ENCODE assay signal across 15 cellular contexts in genomic region chr10:100168313-100168643, GRCh38. TPM values are rescaled to one million over a fixed set of nuclear protein-coding genes. Genes with fewer than 3 reads are reported as not detected.
A peak's percentile ranks its signal among the peaks of the same experiment; 100 is the strongest.
DNase-seq lines count a peak whose midpoint lies in the region; ATAC-seq and TF ChIP-seq lines count a peak whose summit lies in the region.
"Had no signal": no experiment of that assay in that cellular context is flagged by ENCODE, and none has a peak within 500 bp of the region (broad histone marks: within the 10 kb centered on the region; RNA-seq: fewer than 3 reads in every experiment).

No MANE protein-coding gene starts in this region.

- peaks cover 34% of the 10 kb centered on the region for H3K4me1 Mint-ChIP-seq in CD8-positive, alpha-beta T cell (ENCODE audit: low read depth)
- H3K4me1 Mint-ChIP-seq in activated naive CD8-positive, alpha-beta T cell treated with anti-CD3 and anti-CD28 coated beads for 36 hours = peaks cover 45% of the 10 kb centered on the region
- peaks cover 24 to 28% of the 10 kb centered on the region in 2 donors for H3K4me1 Mint-ChIP-seq in natural killer cell treated with Interleukin-12 subunit alpha and Interleukin-12 subunit beta and Interleukin-15 and Interleukin-18, amount 100 ng/mL, for 72 hours (ENCODE audit: low read depth in 2 of 2)

- no peak overlapping the region for H3K4me3 ChIP-seq in BLaER1 treated with 17β-estradiol and CSF1 and Interleukin-3, amounts not matched to agents 10 nM and 100 nM
- H3K4me3 ChIP-seq in CD8-positive, alpha-beta T cell (ENCODE audit: low read depth, low read length) = no peak overlapping the region
- no peak overlapping the region for H3K4me3 ChIP-seq in neuronal stem cell (ENCODE audit: low read length in 2 of 2)
- H3K4me3 ChIP-seq: cardiac muscle cell had no signal

- no peak overlapping the region for H2BK120ac ChIP-seq in neuronal stem cell (ENCODE audit: low read depth, low read length)

- no peak overlapping the region for H2BK5ac ChIP-seq in neuronal stem cell (ENCODE audit: low read length)

- TF ChIP-seq CTCF in CD8-positive, alpha-beta T cell (IDR thresholded peaks at IDR 0.05) = no peak
- TF ChIP-seq CTCF in GM10248 (IDR thresholded peaks at IDR 0.05; ENCODE audit: control extremely low read depth, extremely low read depth, low read depth, missing control alignments) = no peak

- POLR2A ChIA-PET in CD8-positive, alpha-beta T cell (lab: Charles Lee) = interaction anchor here (1.4 kb wide), 1 partner anchor 11 kb away, joined by 3 read pairs; no protein-coding TSS in a partner anchor
- POLR2A ChIA-PET in GM10248 (lab: Yijun Ruan, JAX) = no interaction called here

- peaks cover 0 to 42% (median 15%) of the 10 kb centered on the region in 11 experiments; a peak in 9 of 22 replicates for H4K20me1 ChIP-seq in BLaER1 treated with 17β-estradiol and CSF1 and Interleukin-3, amounts not matched to agents 10 nM and 100 nM

- peak overlapping the region in 3 of 11 experiments; percentile 13 to 58 (median 47); a peak in 3 of 22 replicates for H3K27ac ChIP-seq in BLaER1 treated with 17β-estradiol and CSF1 and Interleukin-3, amounts not matched to agents 10 nM and 100 nM
- no peak overlapping the region for H3K27ac ChIP-seq in CD8-positive, alpha-beta T cell (ENCODE audit: low read depth, low read length)
- H3K27ac ChIP-seq in neuronal stem cell (replicated peaks; ENCODE audit: low read length) = no peak overlapping the region
- H3K27ac ChIP-seq: cardiac muscle cell had no signal

- no peak overlapping the region for H2AFZ ChIP-seq in neuronal stem cell (ENCODE audit: low read length)

- DNase-seq in CD8-positive, alpha-beta T cell = no peak
- DNase-seq in activated naive CD8-positive, alpha-beta T cell treated with anti-CD3 and anti-CD28 coated beads for 36 hours = no peak
- DNase-seq in natural killer cell treated with Interleukin-12 subunit alpha and Interleukin-12 subunit beta and Interleukin-15 and Interleukin-18, amount 100 ng/mL, for 72 hours (ENCODE audit: low spot score) = no peak
- DNase-seq in T1000 (lab: John Stamatoyannopoulos, UW) (no peak), neuronal stem cell (ENCODE audit: low spot score) (no peak), GM10248 (ENCODE audit: extremely low spot score) (no peak)
- DNase-seq: AML-193, HFFc6, KBM-7, naive B cell, NCI-H1105 had no signal

- CTCF ChIA-PET in CD8-positive, alpha-beta T cell (lab: Charles Lee) = interaction anchor here (1.2 kb wide), 1 partner anchor 323 kb away, joined by 3 read pairs; no protein-coding TSS in a partner anchor
- CTCF ChIA-PET in GM10248 (lab: Yijun Ruan, JAX) = interaction anchor here (0.6 to 1.4 kb wide), 6 partner anchors 9 to 160 kb away, joined by 3 to 5 read pairs (median 3); no protein-coding TSS in a partner anchor

- no peaks in the 10 kb centered on the region for H3K27me3 ChIP-seq in BLaER1 treated with 17β-estradiol and CSF1 and Interleukin-3, amounts not matched to agents 10 nM and 100 nM
- no peaks in the 10 kb centered on the region for H3K27me3 ChIP-seq in CD8-positive, alpha-beta T cell (ENCODE audit: insufficient read depth, low read length)
- no peaks in the 10 kb centered on the region for H3K27me3 ChIP-seq in neuronal stem cell (ENCODE audit: control insufficient read depth in 3 of 3, insufficient read depth in 3 of 3, low read depth in 1 of 3, low read length in 3 of 3)
- H3K27me3 ChIP-seq: cardiac muscle cell had no signal

- H3K36me3 ChIP-seq in BLaER1 treated with 17β-estradiol and CSF1 and Interleukin-3, amounts not matched to agents 10 nM and 100 nM = peaks cover 64 to 99% (median 89%) of the 10 kb centered on the region in 11 experiments
- no peaks in the 10 kb centered on the region for H3K36me3 ChIP-seq in CD8-positive, alpha-beta T cell (ENCODE audit: insufficient read depth, low read length)
- peaks cover 5 to 86% of the 10 kb centered on the region in 2 donors for H3K36me3 ChIP-seq in neuronal stem cell (replicated peaks in 1 of 2; ENCODE audit: control insufficient read depth in 2 of 2, insufficient read depth in 2 of 2, low read length in 2 of 2)

- no peaks in the 10 kb centered on the region for H3K27me3 Mint-ChIP-seq in CD8-positive, alpha-beta T cell (ENCODE audit: low read depth)
- no peaks in the 10 kb centered on the region for H3K27me3 Mint-ChIP-seq in activated naive CD8-positive, alpha-beta T cell treated with anti-CD3 and anti-CD28 coated beads for 36 hours
- no peaks in the 10 kb centered on the region for H3K27me3 Mint-ChIP-seq in natural killer cell treated with Interleukin-12 subunit alpha and Interleukin-12 subunit beta and Interleukin-15 and Interleukin-18, amount 100 ng/mL, for 72 hours
- H3K27me3 Mint-ChIP-seq: naive B cell had no signal

- no CpG with 5 or more reads among the region's 1 CpG for WGBS in neuronal stem cell (ENCODE audit: extremely low coverage in 2 of 2, insufficient read length in 2 of 2, insufficient replicate concordance in 1 of 2), 2 donors

- H3K4me2 ChIP-seq in BLaER1 treated with 17β-estradiol and CSF1 and Interleukin-3, amounts not matched to agents 10 nM and 100 nM = peak overlapping the region in 7 of 11 experiments; percentile 34 to 65 (median 47); a peak in 10 of 22 replicates
- H3K4me2 ChIP-seq in neuronal stem cell (ENCODE audit: insufficient read depth, low read length, poor library complexity, severe bottlenecking) = no peak overlapping the region

- peaks cover 0 to 11% (median 10%) of the 10 kb centered on the region in 11 experiments; a peak in 20 of 22 replicates for H3K9me3 ChIP-seq in BLaER1 treated with 17β-estradiol and CSF1 and Interleukin-3, amounts not matched to agents 10 nM and 100 nM (replicated peaks in 1 of 11)
- no peaks in the 10 kb centered on the region for H3K9me3 ChIP-seq in CD8-positive, alpha-beta T cell (ENCODE audit: low read length)
- peaks cover 0 to 16% of the 10 kb centered on the region in 2 donors for H3K9me3 ChIP-seq in neuronal stem cell (replicated peaks in 1 of 2; ENCODE audit: control insufficient read depth in 2 of 2, insufficient read depth in 1 of 2, low read depth in 1 of 2, low read length in 2 of 2)

- no peak overlapping the region for H3K4ac ChIP-seq in neuronal stem cell (ENCODE audit: low read length)

- H4K8ac ChIP-seq in neuronal stem cell (ENCODE audit: low read depth, low read length) = no peak overlapping the region

- no peaks in the 10 kb centered on the region for H3K9me3 Mint-ChIP-seq in CD8-positive, alpha-beta T cell
- H3K9me3 Mint-ChIP-seq in activated naive CD8-positive, alpha-beta T cell treated with anti-CD3 and anti-CD28 coated beads for 36 hours = peaks cover 5% of the 10 kb centered on the region
- H3K9me3 Mint-ChIP-seq in natural killer cell treated with Interleukin-12 subunit alpha and Interleukin-12 subunit beta and Interleukin-15 and Interleukin-18, amount 100 ng/mL, for 72 hours = no peaks in the 10 kb centered on the region
- H3K9me3 Mint-ChIP-seq: HFFc6, naive B cell had no signal

- H3K36me3 Mint-ChIP-seq in CD8-positive, alpha-beta T cell = peaks cover 59% of the 10 kb centered on the region
- H3K36me3 Mint-ChIP-seq in activated naive CD8-positive, alpha-beta T cell treated with anti-CD3 and anti-CD28 coated beads for 36 hours = peaks cover 47% of the 10 kb centered on the region
- peaks cover 24% of the 10 kb centered on the region for H3K36me3 Mint-ChIP-seq in natural killer cell treated with Interleukin-12 subunit alpha and Interleukin-12 subunit beta and Interleukin-15 and Interleukin-18, amount 100 ng/mL, for 72 hours

- peak overlapping the region; percentile 91 for H3K27ac Mint-ChIP-seq in CD8-positive, alpha-beta T cell
- H3K27ac Mint-ChIP-seq in activated naive CD8-positive, alpha-beta T cell treated with anti-CD3 and anti-CD28 coated beads for 36 hours = peak overlapping the region; percentile 79
- H3K27ac Mint-ChIP-seq in natural killer cell treated with Interleukin-12 subunit alpha and Interleukin-12 subunit beta and Interleukin-15 and Interleukin-18, amount 100 ng/mL, for 72 hours = peak overlapping the region; percentile 78 to 91
- H3K27ac Mint-ChIP-seq: HFFc6 had no signal

- intact Hi-C loops in CD8-positive, alpha-beta T cell (cut with DNase I, micrococcal nuclease) = no loop called here

- H3K9ac ChIP-seq in BLaER1 treated with 17β-estradiol and CSF1 and Interleukin-3, amounts not matched to agents 10 nM and 100 nM = peak overlapping the region in 2 of 11 experiments; percentile 27 to 54; a peak in 2 of 22 replicates
- H3K9ac ChIP-seq in neuronal stem cell (ENCODE audit: low read depth, low read length, poor library complexity) = no peak overlapping the region

- no peak overlapping the region for H3K18ac ChIP-seq in neuronal stem cell (ENCODE audit: low read length)

- peaks cover 0 to 21% (median 14%) of the 10 kb centered on the region in 10 experiments; a peak in 13 of 20 replicates for H3K4me1 ChIP-seq in BLaER1 treated with 17β-estradiol and CSF1 and Interleukin-3, amounts not matched to agents 10 nM and 100 nM
- H3K4me1 ChIP-seq in CD8-positive, alpha-beta T cell (ENCODE audit: insufficient read depth, low read length) = peaks cover 5% of the 10 kb centered on the region
- no peaks in the 10 kb centered on the region for H3K4me1 ChIP-seq in neuronal stem cell (ENCODE audit: control insufficient read depth in 2 of 2, insufficient read depth in 1 of 2, low read depth in 1 of 2, low read length in 2 of 2)

- no peak overlapping the region for H2AK5ac ChIP-seq in neuronal stem cell (ENCODE audit: low read depth, low read length)

- H3K79me1 ChIP-seq in neuronal stem cell (ENCODE audit: low read depth, low read length) = no peaks in the 10 kb centered on the region

- no peak for ATAC-seq in CD8-positive, alpha-beta T cell
- ATAC-seq in natural killer cell treated with Interleukin-12 subunit alpha and Interleukin-12 subunit beta and Interleukin-15 and Interleukin-18, amount 100 ng/mL, for 72 hours = no peak
- ATAC-seq in GM21717 (IDR thresholded peaks at IDR 0.05; ENCODE audit: unreplicated experiment) = no peak
- ATAC-seq: Right ventricle myocardium inferior had no signal

- H4K91ac ChIP-seq in neuronal stem cell (ENCODE audit: low read depth, low read length, poor library complexity) = no peak overlapping the region

- H2BK15ac ChIP-seq in neuronal stem cell (ENCODE audit: low read length) = no peak overlapping the region

- no peak overlapping the region for H2BK12ac ChIP-seq in neuronal stem cell (ENCODE audit: low read length)

- H3K23ac ChIP-seq in neuronal stem cell (ENCODE audit: low read depth, low read length, poor library complexity) = no peak overlapping the region

- no peak overlapping the region for H3K14ac ChIP-seq in neuronal stem cell (ENCODE audit: low read length)

- H3K4me3 Mint-ChIP-seq in CD8-positive, alpha-beta T cell = peak overlapping the region; percentile 79
- H3K4me3 Mint-ChIP-seq in activated naive CD8-positive, alpha-beta T cell treated with anti-CD3 and anti-CD28 coated beads for 36 hours = no peak overlapping the region
- peak overlapping the region; percentile 83 for H3K4me3 Mint-ChIP-seq in natural killer cell treated with Interleukin-12 subunit alpha and Interleukin-12 subunit beta and Interleukin-15 and Interleukin-18, amount 100 ng/mL, for 72 hours
- H3K4me3 Mint-ChIP-seq: HFFc6 had no signal

RNA-seq across cellular contexts. Expression of gene ERLIN1, which starts 17.6 kb away (rescaled TPM):
- 1 to 10 TPM; 2.0 to 3.1 TPM for total RNA-seq in CD8-positive, alpha-beta T cell
- total RNA-seq in activated naive CD8-positive, alpha-beta T cell treated with anti-CD3 and anti-CD28 coated beads for 36 hours = 10 to 100 TPM; 19.6 to 21.4 TPM
- 10 to 100 TPM; 21.2 to 22.8 TPM for total RNA-seq in natural killer cell treated with Interleukin-12 subunit alpha and Interleukin-12 subunit beta and Interleukin-15 and Interleukin-18, amount 100 ng/mL, for 72 hours
- 34.3 TPM for polyA plus RNA-seq in neuronal stem cell (2013, experiment 1 of 2)
- 33.8 TPM for polyA plus RNA-seq in neuronal stem cell (2013, experiment 2 of 2)

Comparison
In these comparisons a context has a peak if more than half of its experiments do, and no peak if none do; other contexts are left out.
1. RNA of gene ERLIN1, which starts 17.6 kb away (total RNA-seq): 21.2 to 22.8 TPM in natural killer cell treated with Interleukin-12 subunit alpha and Interleukin-12 subunit beta and Interleukin-15 and Interleukin-18, amount 100 ng/mL, for 72 hours and 19.6 to 21.4 TPM in activated naive CD8-positive, alpha-beta T cell treated with anti-CD3 and anti-CD28 coated beads for 36 hours; 2.0 to 3.1 TPM in CD8-positive, alpha-beta T cell; every median in the first group is over 4 times any median in the second.
2. Peak in every context shown above with its lines, with median percentiles within 50 percentile points of each other: H3K27ac Mint-ChIP-seq.